ENCODE assay signal across 8 cellular contexts in the genomic region with DNA sequence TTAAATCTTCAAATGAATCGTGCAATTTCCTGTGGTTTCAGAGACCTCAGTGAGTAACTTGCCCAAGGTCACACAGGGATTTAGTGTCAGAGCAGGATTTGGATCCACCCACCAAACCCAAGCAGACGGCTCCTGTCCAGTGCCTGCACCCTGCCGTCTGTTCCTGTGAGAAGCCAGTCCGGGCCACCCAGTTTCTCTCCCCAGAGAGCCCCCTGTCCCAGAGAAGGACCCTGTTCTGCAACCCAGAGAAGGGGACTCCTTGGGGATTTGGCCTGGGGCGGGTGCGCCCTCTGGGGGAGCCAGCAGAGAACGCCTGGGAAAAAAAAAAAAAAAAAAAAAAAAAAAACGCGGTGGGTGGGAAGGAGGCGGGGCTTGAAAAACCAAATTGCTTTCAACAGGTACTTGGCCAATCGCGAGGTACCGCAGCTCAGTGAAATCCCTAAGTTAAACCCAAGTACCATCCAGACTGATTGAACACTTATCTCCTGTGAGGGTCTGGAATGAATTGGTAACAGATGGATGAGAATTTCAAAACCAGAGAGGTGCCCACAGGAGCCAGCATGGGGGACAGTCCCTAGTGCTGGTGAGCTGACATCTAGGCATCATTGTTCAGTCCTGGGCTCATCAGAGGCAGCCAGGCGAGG. TPM values are rescaled to one million over a fixed set of nuclear protein-coding genes. Genes with fewer than 3 reads are reported as not detected.
DNase-seq lines count a peak whose midpoint lies in the region; ATAC-seq and TF ChIP-seq lines count a peak whose summit lies in the region.

No MANE protein-coding gene starts in this region.

- CTCF ChIA-PET in activated CD4-positive, alpha-beta T cell treated with anti-CD3 and anti-CD28 coated beads, Interleukin-2, amount 10 ng/mL, durations not matched to agents 7 days and 5 days (lab: Charles Lee) = interaction anchor here (0.6 to 0.8 kb wide), 2 partner anchors 30 to 607 kb away, joined by 3 read pairs; no protein-coding TSS in a partner anchor

- DNase-seq in SHP77 (lab: John Stamatoyannopoulos, UW) (peak; percentile 23 to 28), SHP77 treated with DMSO at 0.1 percent for 48 hours (lab: John Stamatoyannopoulos, UW) (no peak), NCI-H1105 treated with DMSO at 0.1 percent for 48 hours (lab: John Stamatoyannopoulos, UW) (peak; percentile 26), endothelial cell (ENCODE audit: low spot score) (peak; percentile 66), naive B cell (peak; percentile 19), substantia nigra (lab: John Stamatoyannopoulos, UW) (peak in 28 of 49 donors; percentile 2 to 42 (median 18))
- peak; percentile 35 for DNase-seq in activated CD4-positive, alpha-beta T cell treated with anti-CD3 and anti-CD28 coated beads, Interleukin-2, amount 10 ng/mL, durations not matched to agents 7 days and 5 days

- H3K9me3 Mint-ChIP-seq in activated CD4-positive, alpha-beta T cell treated with anti-CD3 and anti-CD28 coated beads, Interleukin-2, amount 10 ng/mL, durations not matched to agents 7 days and 5 days = peaks cover 11% of the 10 kb centered on the region
- no peaks in the 10 kb centered on the region for H3K9me3 Mint-ChIP-seq in endothelial cell (ENCODE audit: unreplicated experiment)
- H3K9me3 Mint-ChIP-seq in naive B cell = peaks cover 0 to 13% (median 5%) of the 10 kb centered on the region in 7 donors

- no peaks in the 10 kb centered on the region for H3K27me3 Mint-ChIP-seq in activated CD4-positive, alpha-beta T cell treated with anti-CD3 and anti-CD28 coated beads, Interleukin-2, amount 10 ng/mL, durations not matched to agents 7 days and 5 days
- H3K27me3 Mint-ChIP-seq in endothelial cell (ENCODE audit: unreplicated experiment) (no peaks in the 10 kb centered on the region), naive B cell (peaks cover 0 to 15% (median 4%) of the 10 kb centered on the region in 3 donors)

- peak overlapping the region; percentile 7 for H3K27ac Mint-ChIP-seq in activated CD4-positive, alpha-beta T cell treated with anti-CD3 and anti-CD28 coated beads, Interleukin-2, amount 10 ng/mL, durations not matched to agents 7 days and 5 days
- H3K27ac Mint-ChIP-seq in endothelial cell (ENCODE audit: unreplicated experiment) = no peak overlapping the region
- peak overlapping the region in 2 of 6 donors; percentile 67 to 87 for H3K27ac Mint-ChIP-seq in naive B cell

- peak; percentile 77 for TF ChIP-seq CTCF in endothelial cell (IDR thresholded peaks at IDR 0.05; ENCODE audit: unreplicated experiment)

- POLR2A ChIA-PET in activated CD4-positive, alpha-beta T cell treated with anti-CD3 and anti-CD28 coated beads, Interleukin-2, amount 10 ng/mL, durations not matched to agents 7 days and 5 days (lab: Charles Lee) = no interaction called here

- H3K4me3 Mint-ChIP-seq in activated CD4-positive, alpha-beta T cell treated with anti-CD3 and anti-CD28 coated beads, Interleukin-2, amount 10 ng/mL, durations not matched to agents 7 days and 5 days = peak overlapping the region; percentile 52
- H3K4me3 Mint-ChIP-seq in endothelial cell (ENCODE audit: unreplicated experiment) (no peak overlapping the region), naive B cell (peak overlapping the region in 3 of 8 donors; percentile 10 to 21 (median 13))

- H3K27ac ChIP-seq in substantia nigra (ENCODE audit: low read depth, low read length, poor library complexity, severe bottlenecking) = no peak overlapping the region

- H3K4me1 Mint-ChIP-seq in activated CD4-positive, alpha-beta T cell treated with anti-CD3 and anti-CD28 coated beads, Interleukin-2, amount 10 ng/mL, durations not matched to agents 7 days and 5 days = peaks cover 34% of the 10 kb centered on the region
- H3K4me1 Mint-ChIP-seq in endothelial cell (ENCODE audit: unreplicated experiment) = peaks cover 17% of the 10 kb centered on the region
- peaks cover 12 to 23% (median 14%) of the 10 kb centered on the region in 3 donors for H3K4me1 Mint-ChIP-seq in naive B cell

- ATAC-seq in naive B cell (ENCODE audit: low read depth in 2 of 2) (peak; percentile 38 to 51), GM18498 (IDR thresholded peaks at IDR 0.05; ENCODE audit: unreplicated experiment) (no peak)

- H3K36me3 Mint-ChIP-seq in activated CD4-positive, alpha-beta T cell treated with anti-CD3 and anti-CD28 coated beads, Interleukin-2, amount 10 ng/mL, durations not matched to agents 7 days and 5 days (ENCODE audit: low read depth) = peaks cover 7% of the 10 kb centered on the region
- H3K36me3 Mint-ChIP-seq in endothelial cell (ENCODE audit: low read depth, unreplicated experiment) = no peaks in the 10 kb centered on the region
- H3K36me3 Mint-ChIP-seq in naive B cell = peaks cover 0 to 7% of the 10 kb centered on the region in 2 donors

RNA-seq across cellular contexts. Expression of gene REEP1, which starts 30.9 kb away (rescaled TPM):
- total RNA-seq in activated CD4-positive, alpha-beta T cell treated with anti-CD3 and anti-CD28 coated beads, Interleukin-2, amount 10 ng/mL, durations not matched to agents 7 days and 5 days = under 1 TPM; 0.17 to 0.20 TPM
- 0.62 TPM for total RNA-seq in endothelial cell (ENCODE audit: unreplicated experiment)
- polyA plus RNA-seq in naive B cell (ENCODE audit: low read depth in 6 of 6) = under 1 TPM in 1 of 6 donors, not detected in 5; 0.11 TPM
